Comparison of ENCODE assay signal across 8 cellular contexts in genomic region chr6:118705799-118706481, GRCh38.
DNase-seq lines count a peak whose midpoint lies in the region; ATAC-seq and TF ChIP-seq lines count a peak whose summit lies in the region.

No MANE protein-coding gene starts in this region.

- peak overlapping the region; percentile 8 to 14 for H3K27ac ChIP-seq in tibial artery

- H3K27ac Mint-ChIP-seq in activated naive CD4-positive, alpha-beta T cell treated with anti-CD3 and anti-CD28 coated beads, Interleukin-2, amount 10 ng/mL, durations not matched to agents 7 days and 5 days = peak overlapping the region; percentile 83

- H3K9me3 Mint-ChIP-seq in activated naive CD4-positive, alpha-beta T cell treated with anti-CD3 and anti-CD28 coated beads, Interleukin-2, amount 10 ng/mL, durations not matched to agents 7 days and 5 days = peaks cover 2% of the 10 kb centered on the region

- intact Hi-C loops in tibial artery (cut with DNase I; ENCODE audit: low total_unique reads) = loop anchor here (5.0 kb wide), 1 partner anchor 49 kb away; no protein-coding TSS in a partner anchor

- H3K36me3 Mint-ChIP-seq in activated naive CD4-positive, alpha-beta T cell treated with anti-CD3 and anti-CD28 coated beads, Interleukin-2, amount 10 ng/mL, durations not matched to agents 7 days and 5 days = peaks cover 50% of the 10 kb centered on the region

- peak overlapping the region; percentile 96 for H3K4me3 Mint-ChIP-seq in activated naive CD4-positive, alpha-beta T cell treated with anti-CD3 and anti-CD28 coated beads, Interleukin-2, amount 10 ng/mL, durations not matched to agents 7 days and 5 days

- CTCF ChIA-PET in activated naive CD4-positive, alpha-beta T cell treated with anti-CD3 and anti-CD28 coated beads, Interleukin-2, amount 10 ng/mL, durations not matched to agents 7 days and 5 days (lab: Charles Lee) = interaction anchor here (0.6 to 3.3 kb wide), 5 partner anchors 9 to 190 kb away, joined by 3 to 10 read pairs (median 4); no protein-coding TSS in a partner anchor

- peak; percentile 38 for ATAC-seq in GM19463 (IDR thresholded peaks at IDR 0.05; ENCODE audit: unreplicated experiment)
- peak; percentile 33 for ATAC-seq in HG03520 (IDR thresholded peaks at IDR 0.05; ENCODE audit: unreplicated experiment)

- TF ChIP-seq CTCF in tibial artery (IDR thresholded peaks at IDR 0.05) = no peak

- H3K27me3 Mint-ChIP-seq in activated naive CD4-positive, alpha-beta T cell treated with anti-CD3 and anti-CD28 coated beads, Interleukin-2, amount 10 ng/mL, durations not matched to agents 7 days and 5 days = no peaks in the 10 kb centered on the region

- H3K27me3 ChIP-seq in tibial artery = no peaks in the 10 kb centered on the region

- DNase-seq in EH (ENCODE audit: low read depth) (peak; percentile 83), iPS-NIHi7 (ENCODE audit: extremely low spot score) (peak; percentile 63), tibial artery (no peak), NCI-H524 (lab: John Stamatoyannopoulos, UW) (no peak), NCI-H345 (lab: John Stamatoyannopoulos, UW) (no peak)
- DNase-seq in activated naive CD4-positive, alpha-beta T cell treated with anti-CD3 and anti-CD28 coated beads, Interleukin-2, amount 10 ng/mL, durations not matched to agents 7 days and 5 days = peak; percentile 28

- no peaks in the 10 kb centered on the region for H3K9me3 ChIP-seq in tibial artery

- peaks cover 0 to 46% (median 17%) of the 10 kb centered on the region in 4 donors for H3K4me1 ChIP-seq in tibial artery

- H3K4me1 Mint-ChIP-seq in activated naive CD4-positive, alpha-beta T cell treated with anti-CD3 and anti-CD28 coated beads, Interleukin-2, amount 10 ng/mL, durations not matched to agents 7 days and 5 days = peaks cover 58% of the 10 kb centered on the region

- no peaks in the 10 kb centered on the region for H3K36me3 ChIP-seq in tibial artery

- H3K4me3 ChIP-seq in tibial artery = peak overlapping the region; percentile 3 to 16

Comparison
In these comparisons a context has a peak if more than half of its experiments do, and no peak if none do; other contexts are left out.
1. DNase-seq: peak in EH (single experiment), activated naive CD4-positive, alpha-beta T cell treated with anti-CD3 and anti-CD28 coated beads, Interleukin-2, amount 10 ng/mL, durations not matched to agents 7 days and 5 days (single experiment) and iPS-NIHi7 (single experiment); none in tibial artery (0 of 2), NCI-H524 (0 of 2) and NCI-H345 (single experiment).